15 cellular contexts compared by ENCODE assay signal in genomic region chr1:46021046-46021822, GRCh38.
DNase-seq lines count a peak whose midpoint lies in the region; ATAC-seq and TF ChIP-seq lines count a peak whose summit lies in the region.
"Had no signal": no experiment of that assay in that cellular context is flagged by ENCODE, and none has a peak within 500 bp of the region (broad histone marks: within the 10 kb centered on the region; RNA-seq: fewer than 3 reads in every experiment).

No MANE protein-coding gene starts in this region.

- H3K4me3 ChIP-seq in MG63: no peak overlapping the region
- no peak overlapping the region for H3K4me3 ChIP-seq in RWPE2 (ENCODE audit: severe bottlenecking)
- no peak overlapping the region for H3K4me3 ChIP-seq in right lobe of liver
- no peak overlapping the region for H3K4me3 ChIP-seq in hepatocyte
- H3K4me3 ChIP-seq: neural progenitor cell, thoracic aorta had no signal

- H2AFZ ChIP-seq in hepatocyte: no peak overlapping the region
- H2AFZ ChIP-seq: neural progenitor cell had no signal

- DNase-seq in DMS53 treated with DMSO at 0.1 percent for 48 hours (lab: John Stamatoyannopoulos, UW; ENCODE audit: unreplicated experiment) (peak; percentile 24), MG63 (peak; percentile 33), RWPE2 (ENCODE audit: low spot score) (no peak), right lobe of liver (peak in 1 of 3 donors; percentile 60), hepatocyte (ENCODE audit: low spot score) (no peak), NCI-H187 (lab: John Stamatoyannopoulos, UW) (no peak), ureter (ENCODE audit: low spot score) (no peak)
- DNase-seq: activated CD4-positive, alpha-beta T cell treated with anti-CD3 and anti-CD28 coated beads for 48 hours; activated CD8-positive, alpha-beta memory T cell treated with anti-CD3 and anti-CD28 coated beads, Interleukin-2, amount 10 ng/mL, durations not matched to agents 7 days and 5 days; activated naive CD8-positive, alpha-beta T cell treated with anti-CD3 and anti-CD28 coated beads, Interleukin-2, amount 50 U/mL, for 24 hours; CD8-positive, alpha-beta T cell; IMR-90; NCI-H2171 had no signal

- no peaks in the 10 kb centered on the region for H3K79me2 ChIP-seq in hepatocyte

- H3K4me2 ChIP-seq in hepatocyte: no peak overlapping the region
- H3K4me2 ChIP-seq: neural progenitor cell had no signal

- ATAC-seq in RWPE2 (ENCODE audit: low read depth) (peak; percentile 48), right lobe of liver (peak; percentile 57 to 88 (median 79))
- ATAC-seq: activated CD8-positive, alpha-beta memory T cell treated with anti-CD3 and anti-CD28 coated beads, Interleukin-2, amount 10 ng/mL, durations not matched to agents 7 days and 5 days; activated naive CD8-positive, alpha-beta T cell treated with anti-CD3 and anti-CD28 coated beads, Interleukin-2, amount 50 U/mL, for 24 hours; CD8-positive, alpha-beta T cell had no signal

- H3K4me1 ChIP-seq in RWPE2 (ENCODE audit: insufficient read depth, poor library complexity, severe bottlenecking): no peaks in the 10 kb centered on the region
- no peaks in the 10 kb centered on the region for H3K4me1 ChIP-seq in right lobe of liver
- no peaks in the 10 kb centered on the region for H3K4me1 ChIP-seq in hepatocyte (ENCODE audit: insufficient read depth)

- TF ChIP-seq CTCF in RWPE2 (IDR thresholded peaks at IDR 0.05; ENCODE audit: poor library complexity, severe bottlenecking) (no peak), right lobe of liver (IDR thresholded peaks at IDR 0.05) (peak; percentile 22 to 50 (median 34)), hepatocyte (IDR thresholded peaks at IDR 0.05; ENCODE audit: poor library complexity) (no peak)

- TF ChIP-seq POLR2A in right lobe of liver (IDR thresholded peaks at IDR 0.05): no peak

- no peaks in the 10 kb centered on the region for H4K20me1 ChIP-seq in hepatocyte (ENCODE audit: insufficient read depth, poor library complexity, severe bottlenecking)

- intact Hi-C loops in right lobe of liver (cut with DNase I): no loop called here

- 83% methylated on average over 1 of the region's 1 CpG for WGBS in right lobe of liver (ENCODE audit: insufficient coverage, low coverage, low lambda C conversion rate, missing lambda C conversion rate)
- 74% methylated on average over 1 of the region's 1 CpG for WGBS in hepatocyte (ENCODE audit: low lambda C conversion rate, missing lambda C conversion rate)

- H3K9me3 ChIP-seq in MG63 (no peaks in the 10 kb centered on the region), RWPE2 (ENCODE audit: severe bottlenecking) (no peaks in the 10 kb centered on the region), right lobe of liver (no peaks in the 10 kb centered on the region), hepatocyte (ENCODE audit: low read depth) (no peaks in the 10 kb centered on the region)
- H3K9me3 ChIP-seq: thoracic aorta had no signal

- H3K27ac ChIP-seq in RWPE2 (ENCODE audit: poor library complexity, severe bottlenecking): no peak overlapping the region
- H3K27ac ChIP-seq in right lobe of liver: no peak overlapping the region
- no peak overlapping the region for H3K27ac ChIP-seq in hepatocyte
- H3K27ac ChIP-seq: neural progenitor cell, thoracic aorta had no signal

- H3K27me3 ChIP-seq in MG63 (no peaks in the 10 kb centered on the region), RWPE2 (ENCODE audit: insufficient read depth, poor library complexity, severe bottlenecking) (no peaks in the 10 kb centered on the region), right lobe of liver (no peaks in the 10 kb centered on the region), hepatocyte (no peaks in the 10 kb centered on the region)
- H3K27me3 ChIP-seq: neural progenitor cell had no signal

- H3K9me2 ChIP-seq in hepatocyte (replicated peaks; ENCODE audit: insufficient read depth): no peaks in the 10 kb centered on the region

- no peaks in the 10 kb centered on the region; the same call in none of the 2 replicates for H3K36me3 ChIP-seq in MG63
- no peaks in the 10 kb centered on the region for H3K36me3 ChIP-seq in RWPE2 (ENCODE audit: low read depth)
- peaks cover 0 to 18% (median 0%) of the 10 kb centered on the region in 4 donors for H3K36me3 ChIP-seq in right lobe of liver
- no peaks in the 10 kb centered on the region for H3K36me3 ChIP-seq in hepatocyte (replicated peaks; ENCODE audit: insufficient read depth, low read depth)
- H3K36me3 ChIP-seq: neural progenitor cell had no signal

Comparison
In these comparisons a context has a peak if more than half of its experiments do, and no peak if none do; other contexts are left out.
1. DNase-seq: peak in DMS53 treated with DMSO at 0.1 percent for 48 hours (single experiment) and MG63 (single experiment); none in RWPE2 (single experiment), hepatocyte (single experiment), NCI-H187 (0 of 2) and ureter (single experiment).
2. CTCF ChIP-seq: peak in right lobe of liver (4 of 4); none in RWPE2 (single experiment) and hepatocyte (single experiment).